ENCODE assay signal across 12 cellular contexts in genomic region chr1:115670476-115671175, GRCh38. TPM values are rescaled to one million over a fixed set of nuclear protein-coding genes. Genes with fewer than 3 reads are reported as not detected.
DNase-seq lines count a peak whose midpoint lies in the region; ATAC-seq and TF ChIP-seq lines count a peak whose summit lies in the region.
"Had no signal": no experiment of that assay in that cellular context is flagged by ENCODE, and none has a peak within 500 bp of the region (broad histone marks: within the 10 kb centered on the region; RNA-seq: fewer than 3 reads in every experiment).

No MANE protein-coding gene starts in this region.

- DNase-seq in COLO668 (lab: John Stamatoyannopoulos, UW; ENCODE audit: unreplicated experiment) (peak; percentile 90), NCI-H1436 (lab: John Stamatoyannopoulos, UW) (peak; percentile 68), SJCRH30 (peak; percentile 89 to 94), left colon (peak; percentile 40 to 46), SKM-1 treated with dmso at 0.1 percent for 144 hours (lab: John Stamatoyannopoulos, UW; ENCODE audit: unreplicated experiment) (no peak), endothelial cell (ENCODE audit: low spot score) (no peak), pons (ENCODE audit: low spot score) (no peak), right cardiac atrium (no peak)
- DNase-seq: activated effector memory CD4-positive, alpha-beta T cell treated with Interleukin-2 at 50 U/mL for 16 hours; NCI-H2227 treated with DMSO at 0.1 percent for 48 hours; stimulated activated naive CD8-positive, alpha-beta T cell treated with anti-CD3 and anti-CD28 coated beads, Interleukin-15, Interleukin-2, amounts not matched to agents 100 U/mL and 50 U/mL, for 24 hours had no signal

- H3K27ac ChIP-seq in SJCRH30 (peak overlapping the region; percentile 72), right cardiac atrium (ENCODE audit: low read length) (no peak overlapping the region)

- H3K4me3 Mint-ChIP-seq in endothelial cell (ENCODE audit: unreplicated experiment): no peak overlapping the region

- ATAC-seq in left colon (peak; percentile 60), right cardiac atrium (no peak)
- ATAC-seq: left lobe of liver; stimulated activated naive CD8-positive, alpha-beta T cell treated with anti-CD3 and anti-CD28 coated beads, Interleukin-15, Interleukin-2, amounts not matched to agents 100 U/mL and 50 U/mL, for 24 hours had no signal

- intact Hi-C loops in left colon (cut with DNase I, micrococcal nuclease): no loop called here
- intact Hi-C loops in right cardiac atrium (cut with DNase I): no loop called here

- peaks cover 7% of the 10 kb centered on the region for H3K36me3 ChIP-seq in SJCRH30

- H3K4me1 Mint-ChIP-seq in endothelial cell (ENCODE audit: unreplicated experiment): no peaks in the 10 kb centered on the region

- H3K36me3 Mint-ChIP-seq in endothelial cell (ENCODE audit: low read depth, unreplicated experiment): peaks cover 22% of the 10 kb centered on the region

- WGBS in right cardiac atrium: 76% methylated on average over 14 of the region's 14 CpGs

- no peak for TF ChIP-seq CTCF in endothelial cell (IDR thresholded peaks at IDR 0.05; ENCODE audit: unreplicated experiment)

- no peaks in the 10 kb centered on the region for H3K27me3 Mint-ChIP-seq in endothelial cell (ENCODE audit: unreplicated experiment)

- H3K27me3 ChIP-seq in SJCRH30 (no peaks in the 10 kb centered on the region), right cardiac atrium (ENCODE audit: control insufficient read depth, insufficient read depth) (no peaks in the 10 kb centered on the region)

- H3K9me3 ChIP-seq in SJCRH30 (replicated peaks): 0 out of 2 replicates have a peak, but pooled peaks cover 4% of the 10 kb centered on the region
- H3K9me3 ChIP-seq in right cardiac atrium (ENCODE audit: control insufficient read depth, low read length): no peaks in the 10 kb centered on the region

- H3K27ac Mint-ChIP-seq in endothelial cell (ENCODE audit: unreplicated experiment): no peak overlapping the region

- H3K4me1 ChIP-seq in SJCRH30 (peaks cover 38% of the 10 kb centered on the region), right cardiac atrium (ENCODE audit: control insufficient read depth, insufficient read depth, low read length) (peaks cover 9% of the 10 kb centered on the region)

- H3K4me3 ChIP-seq in SJCRH30 (no peak overlapping the region; the same call in 1 of the 2 replicates), right cardiac atrium (ENCODE audit: low read length) (no peak overlapping the region)

- H3K9me3 Mint-ChIP-seq in endothelial cell (ENCODE audit: unreplicated experiment): no peaks in the 10 kb centered on the region

RNA-seq across cellular contexts. Expression of gene VANGL1, which starts 28.9 kb away (rescaled TPM):
- total RNA-seq in SJCRH30 (2014; rRNA removed; shearing (Covaris generic)): 16.2 and 16.8 TPM in 2 replicates
- 10 to 100 TPM; 17.5 to 18.6 TPM for total RNA-seq in left colon
- 14.9 TPM for total RNA-seq in endothelial cell (ENCODE audit: unreplicated experiment)
- 1 to 10 TPM; 6.1 to 7.5 (median 6.9) TPM for total RNA-seq in right cardiac atrium
- polyA plus RNA-seq in right cardiac atrium: 2.2 TPM

Comparison
In these comparisons a context has a peak if more than half of its experiments do, and no peak if none do; other contexts are left out.
1. DNase-seq: peak in COLO668 (single experiment), NCI-H1436 (single experiment), SJCRH30 (2 of 2) and left colon (2 of 2); none in SKM-1 treated with dmso at 0.1 percent for 144 hours (single experiment), endothelial cell (single experiment), pons (single experiment) and right cardiac atrium (0 of 3).